Comparison of ENCODE assay signal across 27 cellular contexts in the genomic region with DNA sequence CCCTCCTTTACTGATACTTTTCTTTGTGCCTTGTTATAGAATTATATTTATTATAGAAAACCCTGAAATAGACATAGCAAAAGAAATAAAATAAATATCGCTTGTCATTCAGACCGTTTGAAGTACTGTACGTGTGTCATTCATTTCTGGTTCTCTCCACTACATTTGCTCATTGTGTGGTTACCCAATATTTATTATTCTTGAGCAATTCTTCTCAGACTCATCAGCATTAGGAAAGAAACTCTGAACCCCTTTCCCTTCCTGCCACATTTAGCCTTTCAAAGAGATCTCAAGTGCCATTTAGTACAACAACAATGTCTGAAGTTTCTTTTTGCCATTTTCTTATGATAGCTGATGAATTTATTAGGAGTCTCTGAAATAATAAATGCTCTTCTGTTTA.
DNase-seq lines count a peak whose midpoint lies in the region; ATAC-seq, FAIRE-seq and TF ChIP-seq lines count a peak whose summit lies in the region.
"Had no signal": no experiment of that assay in that cellular context is flagged by ENCODE, and none has a peak within 500 bp of the region (broad histone marks: within the 10 kb centered on the region; RNA-seq: fewer than 3 reads in every experiment).

No MANE protein-coding gene starts in this region.

- no peak for TF ChIP-seq EP300 in K562 (IDR thresholded peaks at IDR 0.05; ENCODE audit: low read length)

- CTCF ChIA-PET in MCF 10A (lab: Yijun Ruan, JAX) (interaction anchor here (0.8 to 9.3 kb wide), 9 partner anchors 13 to 370 kb away, joined by 3 to 108 read pairs (median 8); no protein-coding TSS in a partner anchor), K562 (lab: Yijun Ruan, JAX; ENCODE audit: low intra/inter-chr PET ratio) (no interaction called here)

- BruUV-seq in MCF 10A (replicated peaks; lab: Mats Ljungman, UMichigan) (no TSS peak), K562 (replicated peaks; lab: Mats Ljungman, UMichigan) (no TSS peak)

- intact Hi-C loops in MCF 10A (cut with micrococcal nuclease), result loop anchor here (1.0 to 5.0 kb wide), 4 partner anchors 70 to 1206 kb away; no protein-coding TSS in a partner anchor
- intact Hi-C loops in breast epithelium (cut with DNase I; ENCODE audit: low total_unique reads), result loop anchor here (5.0 kb wide), 1 partner anchor 501 kb away; no protein-coding TSS in a partner anchor
- intact Hi-C loops in K562 (cut with micrococcal nuclease), result loop anchor here (10.0 kb wide), 1 partner anchor 1208 kb away; no protein-coding TSS in a partner anchor

- 0% methylated on average over 3 of the region's 3 CpGs for WGBS in K562 (ENCODE audit: insufficient coverage, low coverage, missing lambda C conversion rate)

- POLR2A ChIA-PET in MCF 10A (lab: Yijun Ruan, JAX) (interaction anchor here (0.6 to 2.6 kb wide), 8 partner anchors 13 to 124 kb away, joined by 3 to 16 read pairs (median 4); no protein-coding TSS in a partner anchor), K562 (lab: Yijun Ruan, JAX) (no interaction called here)

- no peaks in the 10 kb centered on the region for H3K9me1 ChIP-seq in K562 (ENCODE audit: control insufficient read depth, insufficient read depth, low read length)

- H3K9ac ChIP-seq in K562 (ENCODE audit: insufficient read depth in 1 of 2, low read depth in 2 of 2, low read length in 2 of 2), result no peak overlapping the region

- no peak overlapping the region for H2AFZ ChIP-seq in K562 (ENCODE audit: low read depth, low read length)

- TF ChIP-seq RAD21 in K562 (CRISPR knock-in tag; conservative IDR thresholded peaks at IDR 0.05 in 1 of 2, IDR thresholded peaks at IDR 0.05 in 1 of 2), result no peak

- H3K9me3 Mint-ChIP-seq in MCF 10A (ENCODE audit: unreplicated experiment) (no peaks in the 10 kb centered on the region), osteocyte (ENCODE audit: unreplicated experiment) (no peaks in the 10 kb centered on the region)
- H3K9me3 Mint-ChIP-seq: naive thymus-derived CD8-positive, alpha-beta T cell; T-helper 1 cell treated with Interleukin-12 subunit alpha and Interleukin-12 subunit beta and Interleukin-4 antibody, amounts not matched to agents 30 μg/mL and 1 μg/mL, for 36 hours had no signal

- H3K4me1 ChIP-seq in breast epithelium, result no peaks in the 10 kb centered on the region
- H3K4me1 ChIP-seq in K562 (replicated peaks in 1 of 2; ENCODE audit: control insufficient read depth in 2 of 2, insufficient read depth in 2 of 2, low read length in 2 of 2), result no peaks in the 10 kb centered on the region

- TF ChIP-seq POLR2A in breast epithelium (IDR thresholded peaks at IDR 0.05) (no peak), K562 (conservative IDR thresholded peaks at IDR 0.05) (no peak)

- H3K27me3 Mint-ChIP-seq in MCF 10A (ENCODE audit: insufficient read depth, unreplicated experiment) (no peaks in the 10 kb centered on the region), osteocyte (ENCODE audit: unreplicated experiment) (peaks cover 8% of the 10 kb centered on the region)

- H3K4me3 ChIP-seq in breast epithelium (no peak overlapping the region), K562 (no peak overlapping the region)
- H3K4me3 ChIP-seq: smooth muscle cell had no signal

- H3K27ac ChIP-seq in breast epithelium (peak overlapping the region in 1 of 2 donors; percentile 40), K562 (ENCODE audit: extremely low read depth, low read depth, low read length) (no peak overlapping the region)
- H3K27ac ChIP-seq: C4-2B, WERI-Rb-1 had no signal

- no peaks in the 10 kb centered on the region for H3K79me2 ChIP-seq in K562 (ENCODE audit: control insufficient read depth, insufficient read depth, low read length)

- H3K4me1 Mint-ChIP-seq in MCF 10A (ENCODE audit: insufficient read depth, unreplicated experiment) (peaks cover 6% of the 10 kb centered on the region), osteocyte (ENCODE audit: unreplicated experiment) (no peaks in the 10 kb centered on the region)
- H3K4me1 Mint-ChIP-seq: memory B cell; naive thymus-derived CD8-positive, alpha-beta T cell had no signal

- no peak overlapping the region for H3K27ac Mint-ChIP-seq in MCF 10A (ENCODE audit: low read depth, unreplicated experiment)
- no peak overlapping the region for H3K27ac Mint-ChIP-seq in osteocyte (ENCODE audit: unreplicated experiment)
- H3K27ac Mint-ChIP-seq: memory B cell; naive thymus-derived CD8-positive, alpha-beta T cell; T-helper 1 cell treated with Interleukin-12 subunit alpha and Interleukin-12 subunit beta and Interleukin-4 antibody, amounts not matched to agents 30 μg/mL and 1 μg/mL, for 36 hours had no signal

- H3K9me3 ChIP-seq in breast epithelium (no peaks in the 10 kb centered on the region), K562 (replicated peaks; ENCODE audit: control insufficient read depth, insufficient read depth, low read depth, low read length) (no peaks in the 10 kb centered on the region)

- H3K27me3 ChIP-seq in breast epithelium (no peaks in the 10 kb centered on the region), K562 (ENCODE audit: control insufficient read depth in 2 of 2, insufficient read depth in 2 of 2, low read length in 2 of 2) (0 out of 5 replicates have a peak, but pooled peaks cover 0 to 8% of the 10 kb centered on the region in 2 experiments)

- no peaks in the 10 kb centered on the region; the same call in 1 of the 2 replicates for H4K20me1 ChIP-seq in K562 (replicated peaks; ENCODE audit: control insufficient read depth, insufficient read depth, low read length)

- H3K36me3 Mint-ChIP-seq in MCF 10A (ENCODE audit: insufficient read depth, unreplicated experiment) (peaks cover 9% of the 10 kb centered on the region), osteocyte (ENCODE audit: unreplicated experiment) (no peaks in the 10 kb centered on the region)
- H3K36me3 Mint-ChIP-seq: memory B cell; naive thymus-derived CD8-positive, alpha-beta T cell had no signal

- TF ChIP-seq CTCF in MCF 10A (IDR thresholded peaks at IDR 0.05; ENCODE audit: unreplicated experiment) (no peak), breast epithelium (IDR thresholded peaks at IDR 0.05) (no peak), K562 (IDR thresholded peaks at IDR 0.05 in 2 of 3, conservative IDR thresholded peaks at IDR 0.05 in 1 of 3; ENCODE audit: insufficient read depth in 2 of 3, low read depth in 1 of 3, low read length in 3 of 3) (no peak), osteocyte (IDR thresholded peaks at IDR 0.05) (no peak)

- H3K4me2 ChIP-seq in K562 (ENCODE audit: insufficient read depth, low read length), result no peak overlapping the region
- H3K4me2 ChIP-seq: smooth muscle cell had no signal

- ATAC-seq in K562, result no peak
- peak; percentile 44 for ATAC-seq in left lobe of liver
- ATAC-seq: naive thymus-derived CD8-positive, alpha-beta T cell had no signal

- DNase-seq in MCF 10A (ENCODE audit: unreplicated experiment), result peak; percentile 68
- no peak for DNase-seq in breast epithelium (ENCODE audit: low spot score in 2 of 2)
- no peak for DNase-seq in K562 (ENCODE audit: extremely low read depth in 1 of 4, low spot score in 3 of 4)
- DNase-seq in left lobe of liver (ENCODE audit: low spot score), result no peak
- no peak for DNase-seq in stimulated activated CD4-positive, alpha-beta T cell treated with anti-CD3 and anti-CD28 coated beads, Interleukin-1b, Interleukin-23, amount 100 ng/mL, for 48 hours
- no peak for DNase-seq in ecto neural progenitor cell (ENCODE audit: low spot score)
- no peak for DNase-seq in osteocyte (ENCODE audit: extremely low spot score, unreplicated experiment)
- DNase-seq in NCI-H2029 treated with DMSO at 0.1 percent for 48 hours (lab: John Stamatoyannopoulos, UW), result no peak
- DNase-seq: activated CD4-positive, alpha-beta T cell treated with anti-CD3 and anti-CD28 coated beads, Interleukin-2, amount 50 U/mL, for 48 hours; activated gamma-delta T cell treated with Interleukin-2 at 50 U/mL for 16 hours; activated T-cell treated with anti-CD3 and anti-CD28 coated beads for 4 hours; cerebellar nuclear complex; effector CD8-positive, alpha-beta T cell; GF-D8; hippocampal formation; islet precursor cell; naive thymus-derived CD8-positive, alpha-beta T cell; NCI-H1092; NCI-H2081; NCI-H526; stimulated activated CD4-positive, alpha-beta T cell treated with anti-CD3 and anti-CD28 coated beads, Interleukin-4, amount 100 ng/mL, for 24 hours; WERI-Rb-1 had no signal

- in situ Hi-C loops in K562 (cut with MboI), result no loop called here

- no peak for FAIRE-seq in K562 (lab: Jason Lieb, UNC)
- FAIRE-seq: GM12891 had no signal

- no peaks in the 10 kb centered on the region for H3K36me3 ChIP-seq in breast epithelium
- no peaks in the 10 kb centered on the region for H3K36me3 ChIP-seq in K562 (ENCODE audit: control insufficient read depth, insufficient read depth, low read length)
- H3K36me3 ChIP-seq: WERI-Rb-1 had no signal

- no peak overlapping the region for H3K4me3 Mint-ChIP-seq in MCF 10A (ENCODE audit: unreplicated experiment)
- no peak overlapping the region for H3K4me3 Mint-ChIP-seq in osteocyte (ENCODE audit: unreplicated experiment)
- H3K4me3 Mint-ChIP-seq: memory B cell; naive thymus-derived CD8-positive, alpha-beta T cell; T-helper 1 cell treated with Interleukin-12 subunit alpha and Interleukin-12 subunit beta and Interleukin-4 antibody, amounts not matched to agents 30 μg/mL and 1 μg/mL, for 36 hours had no signal

TF ChIP-seq in K562, 482 proteins besides CTCF, POLR2A, EP300 and RAD21:
- TF ChIP-seq CEBPB (tag; IDR thresholded peaks at IDR 0.05) (peak; percentile 23; the same call in 1 of the 2 replicates), MIER1 (IDR thresholded peaks at IDR 0.05; ENCODE audit: low read depth) (no peak)
TF ChIP-seq in K562: peak in this region for 1.
